8 cellular contexts compared by ENCODE assay signal in the genomic region with DNA sequence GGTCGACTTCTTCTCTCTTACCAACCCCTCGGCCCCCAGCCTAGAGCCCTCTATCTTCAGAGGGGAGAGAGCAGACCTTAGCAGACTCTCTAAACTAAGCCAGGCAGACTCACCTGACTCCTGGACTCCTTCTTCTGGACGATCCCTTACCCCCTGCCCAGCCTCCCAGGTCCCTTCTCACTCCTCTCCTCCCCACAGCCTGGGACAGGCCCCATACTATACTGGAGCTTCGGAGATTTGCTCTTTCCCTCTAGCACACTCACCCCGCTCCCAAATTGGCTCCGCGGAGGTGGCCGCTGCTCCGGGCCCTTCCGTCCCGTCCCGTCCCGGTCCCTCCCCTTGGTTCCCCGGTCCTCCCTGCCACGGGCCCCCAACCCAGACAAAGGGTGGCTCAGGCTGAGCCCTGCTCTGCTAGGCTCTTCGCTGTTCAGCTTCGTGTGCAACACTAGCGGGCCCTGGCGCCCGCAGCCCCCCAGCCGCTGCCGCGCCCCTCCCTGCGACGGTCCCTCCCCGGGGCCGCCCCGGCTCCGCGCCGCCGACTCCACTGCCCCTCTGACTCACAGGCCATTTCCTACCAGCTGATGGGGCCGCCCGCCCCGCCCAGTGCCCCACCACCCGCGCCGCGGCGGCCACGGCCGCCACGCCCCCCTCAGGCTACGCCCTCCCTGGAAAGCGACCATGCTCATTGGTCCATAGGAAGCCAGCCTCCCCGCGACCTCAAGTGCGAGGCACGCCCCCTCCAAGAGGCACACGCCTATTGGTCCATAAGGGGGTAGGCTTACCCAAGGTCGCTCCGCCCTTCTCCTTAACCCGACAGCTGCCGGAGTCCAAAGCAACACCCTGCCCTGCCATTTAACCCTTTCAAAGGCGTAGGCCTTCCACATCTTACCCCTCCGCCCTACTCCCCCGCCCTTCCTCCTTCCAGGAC. TPM values are rescaled to one million over a fixed set of nuclear protein-coding genes. Genes with fewer than 3 reads are reported as not detected.
A peak's percentile ranks its signal among the peaks of the same experiment; 100 is the strongest.
DNase-seq lines count a peak whose midpoint lies in the region; ATAC-seq, FAIRE-seq and TF ChIP-seq lines count a peak whose summit lies in the region.

No MANE protein-coding gene starts in this region.

- peaks cover 53% of the 10 kb centered on the region for H3K4me1 Mint-ChIP-seq in T-helper 1 cell treated with Interleukin-12 subunit alpha and Interleukin-12 subunit beta and Interleukin-4 antibody, amounts not matched to agents 30 μg/mL and 1 μg/mL, for 36 hours (ENCODE audit: low read depth)
- peaks cover 39% of the 10 kb centered on the region for H3K4me1 Mint-ChIP-seq in progenitor cell of endocrine pancreas (ENCODE audit: low read depth)

- DNase-seq in GM12892 (ENCODE audit: insufficient read length) (peak; percentile 91), NCI-H146 treated with DMSO at 0.1 percent for 48 hours (lab: John Stamatoyannopoulos, UW; ENCODE audit: unreplicated experiment) (peak; percentile 95), amygdala (lab: John Stamatoyannopoulos, UW) (peak; percentile 66 to 99 (median 97)), left ventricle myocardium superior (peak; percentile 99), progenitor cell of endocrine pancreas (ENCODE audit: low spot score, unreplicated experiment) (peak; percentile 92), ureter (ENCODE audit: low spot score) (peak; percentile 98)

- intact Hi-C loops in left ventricle myocardium superior (cut with micrococcal nuclease) = loop anchor here (10.0 kb wide), 1 partner anchor 364 kb away; no protein-coding TSS in a partner anchor

- peak; percentile 41; the same call in 1 of the 2 replicates for TF ChIP-seq POLR2A in GM12892 (IDR thresholded peaks at IDR 0.05; ENCODE audit: low read depth, low read length)

- H3K36me3 Mint-ChIP-seq in T-helper 1 cell treated with Interleukin-12 subunit alpha and Interleukin-12 subunit beta and Interleukin-4 antibody, amounts not matched to agents 30 μg/mL and 1 μg/mL, for 36 hours (ENCODE audit: low read depth) = peaks cover 9% of the 10 kb centered on the region
- H3K36me3 Mint-ChIP-seq in progenitor cell of endocrine pancreas (ENCODE audit: insufficient read depth) = no peaks in the 10 kb centered on the region

- peak overlapping the region; percentile 78 for H3K4me3 Mint-ChIP-seq in T-helper 1 cell treated with Interleukin-12 subunit alpha and Interleukin-12 subunit beta and Interleukin-4 antibody, amounts not matched to agents 30 μg/mL and 1 μg/mL, for 36 hours
- H3K4me3 Mint-ChIP-seq in progenitor cell of endocrine pancreas (ENCODE audit: low read depth) = peak overlapping the region; percentile 81

- FAIRE-seq in GM12892 (lab: Jason Lieb, UNC) = peak; percentile 98

- no peaks in the 10 kb centered on the region for H3K9me3 Mint-ChIP-seq in T-helper 1 cell treated with Interleukin-12 subunit alpha and Interleukin-12 subunit beta and Interleukin-4 antibody, amounts not matched to agents 30 μg/mL and 1 μg/mL, for 36 hours
- no peaks in the 10 kb centered on the region for H3K9me3 Mint-ChIP-seq in progenitor cell of endocrine pancreas (ENCODE audit: low read depth)

- ATAC-seq in HG02884 (IDR thresholded peaks at IDR 0.05; ENCODE audit: unreplicated experiment) (peak; percentile 63), left ventricle myocardium superior (peak; percentile 73)

- no peaks in the 10 kb centered on the region for H3K27me3 Mint-ChIP-seq in T-helper 1 cell treated with Interleukin-12 subunit alpha and Interleukin-12 subunit beta and Interleukin-4 antibody, amounts not matched to agents 30 μg/mL and 1 μg/mL, for 36 hours (ENCODE audit: low read depth)
- H3K27me3 Mint-ChIP-seq in progenitor cell of endocrine pancreas = no peaks in the 10 kb centered on the region

- no peak for TF ChIP-seq CTCF in progenitor cell of endocrine pancreas (IDR thresholded peaks at IDR 0.05; ENCODE audit: unreplicated experiment)

- peak overlapping the region; percentile 86 for H3K27ac Mint-ChIP-seq in T-helper 1 cell treated with Interleukin-12 subunit alpha and Interleukin-12 subunit beta and Interleukin-4 antibody, amounts not matched to agents 30 μg/mL and 1 μg/mL, for 36 hours
- peak overlapping the region; percentile 88 for H3K27ac Mint-ChIP-seq in progenitor cell of endocrine pancreas

RNA-seq across cellular contexts. Expression of a gene that starts 4.4 kb away (rescaled TPM):
- polyA plus RNA-seq in GM12892 (2012; ENCODE audit: missing spikeins) = 3.2 TPM
- 15.6 TPM for total RNA-seq in left ventricle myocardium superior
- 17.7 and 19.4 TPM in 2 replicates for total RNA-seq in progenitor cell of endocrine pancreas
- 11.5 TPM for total RNA-seq in ureter

RNA-seq across cellular contexts. Expression of a gene that starts 8.3 kb away (rescaled TPM):
- 164 TPM for polyA plus RNA-seq in GM12892 (2012; ENCODE audit: missing spikeins)
- total RNA-seq in left ventricle myocardium superior = 150 TPM
- 120 and 121 TPM in 2 replicates for total RNA-seq in progenitor cell of endocrine pancreas
- total RNA-seq in ureter = 100 TPM

RNA-seq across cellular contexts. Expression of a gene that starts 14.9 kb away (rescaled TPM):
- polyA plus RNA-seq in GM12892 (2012; ENCODE audit: missing spikeins) = 11.7 TPM
- total RNA-seq in left ventricle myocardium superior = 9.5 TPM
- total RNA-seq in progenitor cell of endocrine pancreas = 27.3 and 31.5 TPM in 2 replicates
- 35.2 TPM for total RNA-seq in ureter

RNA-seq across cellular contexts. Expression of a gene that starts 31.5 kb away (rescaled TPM):
- polyA plus RNA-seq in GM12892 (2012; ENCODE audit: missing spikeins) = 41.1 TPM
- total RNA-seq in left ventricle myocardium superior (4.4 TPM), progenitor cell of endocrine pancreas (64.7 and 68.7 TPM in 2 replicates), ureter (19.3 TPM)

RNA-seq across cellular contexts. Expression of a gene that starts 38.8 kb away (rescaled TPM):
- polyA plus RNA-seq in GM12892 (2012; ENCODE audit: missing spikeins) = 120 TPM
- total RNA-seq in left ventricle myocardium superior = 233 TPM
- 320 and 326 TPM in 2 replicates for total RNA-seq in progenitor cell of endocrine pancreas
- 217 TPM for total RNA-seq in ureter

Comparison
In these comparisons a context has a peak if more than half of its experiments do, and no peak if none do; other contexts are left out.
1. Peak in every context shown above with its lines: DNase-seq and ATAC-seq.